Comparison of ENCODE assay signal across 8 cellular contexts in genomic region chr7:30136339-30136738, GRCh38. TPM values are rescaled to one million over a fixed set of nuclear protein-coding genes. Genes with fewer than 3 reads are reported as not detected.
DNase-seq lines count a peak whose midpoint lies in the region; ATAC-seq, FAIRE-seq and TF ChIP-seq lines count a peak whose summit lies in the region.

No MANE protein-coding gene starts in this region.

- H3K27ac ChIP-seq in astrocyte (ENCODE audit: low read depth, low read length) (no peak overlapping the region), thyroid gland (peak overlapping the region; percentile 52 to 89 (median 81))

- H3K9me3 ChIP-seq in astrocyte (ENCODE audit: insufficient read depth, low read depth, low read length) = no peaks in the 10 kb centered on the region
- no peaks in the 10 kb centered on the region for H3K9me3 ChIP-seq in thyroid gland

- H3K36me3 ChIP-seq in astrocyte (ENCODE audit: insufficient read depth, low read length) = no peaks in the 10 kb centered on the region
- H3K36me3 ChIP-seq in thyroid gland = no peaks in the 10 kb centered on the region

- no peaks in the 10 kb centered on the region for H3K36me3 Mint-ChIP-seq in activated CD4-positive, alpha-beta T cell treated with anti-CD3 and anti-CD28 coated beads, Interleukin-2, amount 10 ng/mL, durations not matched to agents 24 days and 14 days (ENCODE audit: low read depth)
- peaks cover 1% of the 10 kb centered on the region for H3K36me3 Mint-ChIP-seq in astrocyte (ENCODE audit: low read depth, unreplicated experiment)

- H2AFZ ChIP-seq in astrocyte (ENCODE audit: low read depth, low read length) = peak overlapping the region; percentile 92

- peak; percentile 2 for ATAC-seq in left colon
- ATAC-seq in GM19395 (IDR thresholded peaks at IDR 0.05; ENCODE audit: unreplicated experiment) = no peak
- ATAC-seq in GM18517 (IDR thresholded peaks at IDR 0.05; ENCODE audit: unreplicated experiment) = no peak

- FAIRE-seq in astrocyte (lab: Jason Lieb, UNC) = no peak

- peak overlapping the region; percentile 94 for H3K4me2 ChIP-seq in astrocyte (ENCODE audit: low read length)

- H3K9me3 Mint-ChIP-seq in activated CD4-positive, alpha-beta T cell treated with anti-CD3 and anti-CD28 coated beads, Interleukin-2, amount 10 ng/mL, durations not matched to agents 24 days and 14 days = no peaks in the 10 kb centered on the region
- H3K9me3 Mint-ChIP-seq in astrocyte (ENCODE audit: unreplicated experiment) = no peaks in the 10 kb centered on the region

- H3K27me3 Mint-ChIP-seq in activated CD4-positive, alpha-beta T cell treated with anti-CD3 and anti-CD28 coated beads, Interleukin-2, amount 10 ng/mL, durations not matched to agents 24 days and 14 days = peaks cover 26% of the 10 kb centered on the region
- no peaks in the 10 kb centered on the region for H3K27me3 Mint-ChIP-seq in astrocyte (ENCODE audit: low read depth, unreplicated experiment)

- WGBS in thyroid gland, 2 donors = 14 to 18% methylated on average over 19 to 24 of the region's 24 CpGs

- H3K4me3 ChIP-seq in astrocyte (ENCODE audit: insufficient read depth, low read depth, low read length) = peak overlapping the region; percentile 83
- peak overlapping the region; percentile 33 to 80 (median 73) for H3K4me3 ChIP-seq in thyroid gland (replicated peaks in 1 of 3)

- DNase-seq in activated CD4-positive, alpha-beta T cell treated with anti-CD3 and anti-CD28 coated beads, Interleukin-2, amount 10 ng/mL, durations not matched to agents 24 days and 14 days = no peak
- no peak for DNase-seq in activated CD4-positive, alpha-beta T cell treated with anti-CD3 and anti-CD28 coated beads for 1 hour
- DNase-seq in astrocyte (ENCODE audit: low read depth) (no peak), left colon (peak in 1 of 2 donors; percentile 34), thyroid gland (peak; percentile 72 to 76), occipital lobe (lab: John Stamatoyannopoulos, UW) (no peak)

- H3K4me1 ChIP-seq in astrocyte (ENCODE audit: insufficient read depth, low read length) (no peaks in the 10 kb centered on the region), thyroid gland (peaks cover 5 to 18% of the 10 kb centered on the region in 2 donors)

- peaks cover 10% of the 10 kb centered on the region for H3K4me1 Mint-ChIP-seq in activated CD4-positive, alpha-beta T cell treated with anti-CD3 and anti-CD28 coated beads, Interleukin-2, amount 10 ng/mL, durations not matched to agents 24 days and 14 days
- no peaks in the 10 kb centered on the region for H3K4me1 Mint-ChIP-seq in astrocyte (ENCODE audit: low read depth, unreplicated experiment)

- H3K27ac Mint-ChIP-seq in activated CD4-positive, alpha-beta T cell treated with anti-CD3 and anti-CD28 coated beads, Interleukin-2, amount 10 ng/mL, durations not matched to agents 24 days and 14 days = no peak overlapping the region
- H3K27ac Mint-ChIP-seq in astrocyte (ENCODE audit: unreplicated experiment) = no peak overlapping the region

- TF ChIP-seq CTCF in astrocyte (IDR thresholded peaks at IDR 0.05; ENCODE audit: insufficient read depth, low read depth, low read length) (no peak), thyroid gland (IDR thresholded peaks at IDR 0.05) (no peak)

- H3K27me3 ChIP-seq in astrocyte (ENCODE audit: insufficient read depth, low read length) (no peaks in the 10 kb centered on the region), thyroid gland (no peaks in the 10 kb centered on the region)

- H4K20me1 ChIP-seq in astrocyte (ENCODE audit: insufficient read depth, low read length) = no peaks in the 10 kb centered on the region

- H3K9ac ChIP-seq in astrocyte (ENCODE audit: low read length) = peak overlapping the region; percentile 84

- no peaks in the 10 kb centered on the region for H3K79me2 ChIP-seq in astrocyte (ENCODE audit: insufficient read depth, low read length)

- intact Hi-C loops in activated CD4-positive, alpha-beta T cell treated with anti-CD3 and anti-CD28 coated beads, Interleukin-2, amount 10 ng/mL, durations not matched to agents 24 days and 14 days (cut with micrococcal nuclease) = loop anchor here (10.0 kb wide), 1 partner anchor 458 kb away; the partner anchor contains the start of gene GARS1
- intact Hi-C loops in left colon (cut with DNase I, micrococcal nuclease) (no loop called here), thyroid gland (cut with DNase I) (loop anchor here (10.0 kb wide), 1 partner anchor 112 kb away; the partner anchor contains the start of genes FKBP14 and PLEKHA8)

- peak in 1 of 2 donors; percentile 23 for TF ChIP-seq POLR2A in thyroid gland (IDR thresholded peaks at IDR 0.05)

- peak overlapping the region; percentile 92 for H3K4me3 Mint-ChIP-seq in activated CD4-positive, alpha-beta T cell treated with anti-CD3 and anti-CD28 coated beads, Interleukin-2, amount 10 ng/mL, durations not matched to agents 24 days and 14 days
- peak overlapping the region; percentile 92 for H3K4me3 Mint-ChIP-seq in astrocyte (ENCODE audit: unreplicated experiment)

RNA-seq across cellular contexts. Expression of gene MTURN, which starts 1.6 kb away (rescaled TPM):
- 3.8 and 4.2 TPM in 2 replicates for total RNA-seq in activated CD4-positive, alpha-beta T cell treated with anti-CD3 and anti-CD28 coated beads, Interleukin-2, amount 10 ng/mL, durations not matched to agents 24 days and 14 days
- total RNA-seq in astrocyte (8.4 and 9.3 TPM in 2 replicates), left colon (10 to 100 TPM in 1 of 2 donors, 1 to 10 TPM in 1; 8.7 to 15.2 TPM), thyroid gland (10 to 100 TPM; 32.0 to 86.3 (median 44.0) TPM), occipital lobe (388 TPM)

Comparison
In these comparisons a context has a peak if more than half of its experiments do, and no peak if none do; other contexts are left out.
1. DNase-seq: peak in thyroid gland (2 of 2); none in activated CD4-positive, alpha-beta T cell treated with anti-CD3 and anti-CD28 coated beads, Interleukin-2, amount 10 ng/mL, durations not matched to agents 24 days and 14 days (single experiment), activated CD4-positive, alpha-beta T cell treated with anti-CD3 and anti-CD28 coated beads for 1 hour (single experiment), astrocyte (single experiment) and occipital lobe (single experiment).
2. intact Hi-C loops: an anchor here in activated CD4-positive, alpha-beta T cell treated with anti-CD3 and anti-CD28 coated beads, Interleukin-2, amount 10 ng/mL, durations not matched to agents 24 days and 14 days (10.0 kb wide) and thyroid gland (10.0 kb wide); none called in left colon.